In the genomic region with DNA sequence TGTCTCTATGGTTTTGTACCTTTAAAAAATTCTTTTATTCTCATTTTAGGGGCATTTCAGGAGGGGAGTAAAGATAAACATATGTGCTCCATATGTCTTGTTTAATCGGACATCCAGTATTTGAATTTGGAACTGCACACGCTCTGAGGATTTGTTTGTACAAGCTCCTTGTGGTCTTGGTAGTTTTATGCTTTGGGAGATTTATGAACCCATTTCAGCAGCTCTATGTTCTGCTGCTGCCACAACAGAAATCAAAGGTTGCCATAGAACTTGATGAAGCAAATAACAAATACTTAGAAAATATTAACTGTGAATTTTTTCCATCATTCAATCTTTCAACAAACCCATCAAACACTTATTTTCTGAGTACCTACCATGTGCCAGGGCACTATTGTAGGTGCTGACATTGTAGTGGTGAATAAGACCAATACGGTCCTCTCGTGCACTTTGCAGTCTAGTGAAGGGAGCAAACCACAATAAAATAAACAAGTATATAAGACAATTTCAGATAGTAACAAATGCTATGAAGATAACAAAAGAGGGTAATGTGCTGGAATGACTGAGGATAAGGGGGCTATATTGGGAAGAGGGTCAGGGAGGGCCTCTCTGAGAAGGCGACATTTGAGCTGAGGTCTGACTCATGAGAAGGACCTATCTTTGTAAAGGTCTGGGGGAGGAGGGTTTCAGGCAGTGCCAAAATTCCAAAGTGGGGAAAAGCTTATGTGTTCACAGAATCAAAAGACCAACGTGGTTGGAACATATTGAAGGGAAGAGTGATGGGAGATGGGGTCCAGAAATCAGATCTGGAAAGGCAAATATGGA, we compare ENCODE assay signal across 1 cellular context.
TF ChIP-seq lines count a peak whose summit lies in the region.

No MANE protein-coding gene starts in this region.

TF ChIP-seq in IMR-90, 13 proteins besides CTCF, POLR2A, EP300 and RAD21:
- peak; percentile 69 for TF ChIP-seq BHLHE40 (IDR thresholded peaks at IDR 0.05; ENCODE audit: low read depth, low read length)
- no peak for TF ChIP-seq MAZ (IDR thresholded peaks at IDR 0.05; ENCODE audit: borderline replicate concordance, low read depth, low read length)
